8 cellular contexts compared by ENCODE assay signal in the genomic region with DNA sequence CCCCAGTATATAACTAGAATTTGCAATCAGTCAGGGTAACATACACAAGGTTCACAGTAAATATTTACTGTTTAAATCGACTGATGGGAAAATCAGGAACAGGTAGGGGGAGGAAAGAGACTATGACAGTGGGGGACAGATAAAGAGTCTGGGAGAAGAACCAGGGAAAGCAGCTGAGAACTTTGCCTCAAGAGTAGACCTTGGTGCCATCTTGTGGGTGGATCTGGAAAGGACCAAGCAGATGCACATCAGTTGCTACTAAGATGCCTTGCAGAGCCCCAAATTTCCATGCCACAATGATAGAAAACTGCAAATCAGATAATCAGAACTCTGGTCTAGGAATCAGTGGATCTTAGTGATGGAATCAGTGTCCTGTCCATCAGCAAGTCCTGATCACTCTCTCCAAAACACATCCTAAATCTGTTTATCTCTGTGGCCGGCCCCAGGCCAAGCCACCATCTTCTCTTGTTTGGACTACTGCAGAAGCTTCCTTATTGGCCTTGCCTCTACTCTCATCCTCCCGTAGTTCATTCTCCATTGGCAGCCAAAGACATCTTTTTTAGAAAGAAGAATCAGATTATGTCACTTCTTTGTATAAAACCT.
DNase-seq lines count a peak whose midpoint lies in the region; ATAC-seq and TF ChIP-seq lines count a peak whose summit lies in the region.

No MANE protein-coding gene starts in this region.

- peak; percentile 49 for TF ChIP-seq CTCF in activated CD8-positive, alpha-beta T cell treated with anti-CD3 and anti-CD28 coated beads for 36 hours (IDR thresholded peaks at IDR 0.05)
- peak; percentile 78 for TF ChIP-seq CTCF in fibroblast of pulmonary artery (IDR thresholded peaks at IDR 0.05; ENCODE audit: low read length, missing control alignments)

- POLR2A ChIA-PET in activated CD8-positive, alpha-beta T cell treated with anti-CD3 and anti-CD28 coated beads for 36 hours (lab: Charles Lee), result no interaction called here

- H3K27me3 Mint-ChIP-seq in activated CD8-positive, alpha-beta T cell treated with anti-CD3 and anti-CD28 coated beads for 36 hours, result no peaks in the 10 kb centered on the region

- DNase-seq in CD1c-positive myeloid dendritic cell (ENCODE audit: extremely low spot score), result peak; percentile 50
- DNase-seq in NCI-H146 (lab: John Stamatoyannopoulos, UW), result peak; percentile 15
- DNase-seq in activated CD8-positive, alpha-beta T cell treated with anti-CD3 and anti-CD28 coated beads for 36 hours, result peak; percentile 64
- DNase-seq in fibroblast of pulmonary artery (ENCODE audit: low read depth), result peak; percentile 85
- peak; percentile 50 for DNase-seq in occipital lobe (lab: John Stamatoyannopoulos, UW)

- H3K27ac Mint-ChIP-seq in activated CD8-positive, alpha-beta T cell treated with anti-CD3 and anti-CD28 coated beads for 36 hours, result no peak overlapping the region

- H3K4me3 Mint-ChIP-seq in activated CD8-positive, alpha-beta T cell treated with anti-CD3 and anti-CD28 coated beads for 36 hours, result no peak overlapping the region

- no peak overlapping the region for H3K4me3 ChIP-seq in fibroblast of pulmonary artery (replicated peaks; ENCODE audit: low read depth, low read length)

- H3K36me3 Mint-ChIP-seq in activated CD8-positive, alpha-beta T cell treated with anti-CD3 and anti-CD28 coated beads for 36 hours (ENCODE audit: low read depth), result no peaks in the 10 kb centered on the region

- CTCF ChIA-PET in activated CD8-positive, alpha-beta T cell treated with anti-CD3 and anti-CD28 coated beads for 36 hours (lab: Charles Lee), result interaction anchor here (0.7 to 2.5 kb wide), 19 partner anchors 12 to 457 kb away, joined by 3 to 18 read pairs (median 4); no protein-coding TSS in a partner anchor

- intact Hi-C loops in activated CD8-positive, alpha-beta T cell treated with anti-CD3 and anti-CD28 coated beads for 36 hours (cut with micrococcal nuclease), result no loop called here

- peaks cover 18% of the 10 kb centered on the region for H3K4me1 Mint-ChIP-seq in activated CD8-positive, alpha-beta T cell treated with anti-CD3 and anti-CD28 coated beads for 36 hours (ENCODE audit: low read depth)

- ATAC-seq in GM18517 (IDR thresholded peaks at IDR 0.05; ENCODE audit: unreplicated experiment) (peak; percentile 52), GM19351 (IDR thresholded peaks at IDR 0.05; ENCODE audit: unreplicated experiment) (no peak), GM18520 (IDR thresholded peaks at IDR 0.05; ENCODE audit: unreplicated experiment) (no peak)
- peak; percentile 47 for ATAC-seq in activated CD8-positive, alpha-beta T cell treated with anti-CD3 and anti-CD28 coated beads for 36 hours

- H3K9me3 Mint-ChIP-seq in activated CD8-positive, alpha-beta T cell treated with anti-CD3 and anti-CD28 coated beads for 36 hours, result no peaks in the 10 kb centered on the region

Comparison
In these comparisons a context has a peak if more than half of its experiments do, and no peak if none do; other contexts are left out.
1. DNase-seq: peak in every context shown above with its lines; median percentile 85 in fibroblast of pulmonary artery; 64 in activated CD8-positive, alpha-beta T cell treated with anti-CD3 and anti-CD28 coated beads for 36 hours; 50 in CD1c-positive myeloid dendritic cell; 50 in occipital lobe; 15 in NCI-H146.
2. ATAC-seq: peak in GM18517 (single experiment) and activated CD8-positive, alpha-beta T cell treated with anti-CD3 and anti-CD28 coated beads for 36 hours (single experiment); none in GM19351 (single experiment) and GM18520 (single experiment).